18 cellular contexts compared by ENCODE assay signal in genomic region chr7:101744588-101744987, GRCh38.
DNase-seq lines count a peak whose midpoint lies in the region; ATAC-seq, FAIRE-seq and TF ChIP-seq lines count a peak whose summit lies in the region.
"Had no signal": no experiment of that assay in that cellular context is flagged by ENCODE, and none has a peak within 500 bp of the region (broad histone marks: within the 10 kb centered on the region; RNA-seq: fewer than 3 reads in every experiment).

No MANE protein-coding gene starts in this region.

- no peak for TF ChIP-seq EP300 in H1 (IDR thresholded peaks at IDR 0.05; ENCODE audit: borderline replicate concordance in 1 of 2, low read depth in 2 of 2, low read length in 2 of 2)

- TF ChIP-seq POLR2A in NB4 (IDR thresholded peaks at IDR 0.05; ENCODE audit: extremely low read depth, insufficient read length) (no peak), H1 (IDR thresholded peaks at IDR 0.05; ENCODE audit: control extremely low read depth in 1 of 2, low read depth in 2 of 2, low read length in 2 of 2) (no peak), testis (IDR thresholded peaks at IDR 0.05) (no peak), gastrocnemius medialis (IDR thresholded peaks at IDR 0.05) (no peak)

- peak overlapping the region; percentile 98; the same call in 1 of the 2 replicates for H3K18ac ChIP-seq in H1 (ENCODE audit: extremely low read depth, low read length)

- no peak overlapping the region for H3K27ac Mint-ChIP-seq in activated naive CD8-positive, alpha-beta T cell treated with anti-CD3 and anti-CD28 coated beads, Interleukin-2, amount 10 ng/mL, durations not matched to agents 7 days and 5 days
- no peak overlapping the region for H3K27ac Mint-ChIP-seq in activated naive CD8-positive, alpha-beta T cell treated with anti-CD3 and anti-CD28 coated beads for 36 hours
- H3K27ac Mint-ChIP-seq: HFFc6; natural killer cell treated with Interleukin-12 subunit alpha and Interleukin-12 subunit beta and Interleukin-15 and Interleukin-18, amount 100 ng/mL, for 72 hours; stimulated activated naive CD8-positive, alpha-beta T cell treated with anti-CD3 and anti-CD28 coated beads, Interleukin-15, amount 100 ng/mL, for 72 hours had no signal

- no peak for TF ChIP-seq RAD21 in H1 (IDR thresholded peaks at IDR 0.05 in 1 of 2, conservative IDR thresholded peaks at IDR 0.05 in 1 of 2; ENCODE audit: low read depth in 2 of 2, low read length in 2 of 2)

- H2BK120ac ChIP-seq in H1 (replicated peaks; ENCODE audit: low read depth, low read length): no peak overlapping the region

- H3K27ac ChIP-seq in H1 (ENCODE audit: low read depth, low read length): no peak overlapping the region
- H3K27ac ChIP-seq in testis: no peak overlapping the region
- H3K27ac ChIP-seq in gastrocnemius medialis: no peak overlapping the region
- H3K27ac ChIP-seq: esophagus squamous epithelium had no signal

- H3K27me3 ChIP-seq in H1 (replicated peaks in 1 of 4; ENCODE audit: control insufficient read depth in 3 of 4, extremely low read depth in 1 of 4, insufficient read depth in 3 of 4, low read length in 3 of 4) (no peaks in the 10 kb centered on the region), testis (no peaks in the 10 kb centered on the region), gastrocnemius medialis (peaks cover 7 to 20% (median 8%) of the 10 kb centered on the region in 3 donors)

- H3K9ac ChIP-seq in H1 (replicated peaks in 1 of 4; ENCODE audit: extremely low read depth in 1 of 4, low read depth in 3 of 4, low read length in 3 of 4): peak overlapping the region in 2 of 4 experiments; percentile 2 to 16; a peak in 1 of 7 replicates

- CTCF ChIA-PET in H1 (lab: Charles Lee; ENCODE audit: partially characterized antibody): interaction anchor here (0.9 to 2.9 kb wide), 13 partner anchors 9 to 492 kb away, joined by 3 to 21 read pairs (median 4); no protein-coding TSS in a partner anchor

- no peaks in the 10 kb centered on the region for H4K20me1 ChIP-seq in H1 (replicated peaks in 1 of 2; ENCODE audit: control insufficient read depth in 1 of 2, insufficient read depth in 2 of 2, low read length in 2 of 2)

- in situ Hi-C loops in gastrocnemius medialis (cut with MboI; ENCODE audit: low sequenced_read_pairs in 4 of 4): no loop called here

- H3K14ac ChIP-seq in H1 (ENCODE audit: insufficient read length): no peak overlapping the region

- H3K4me1 Mint-ChIP-seq in activated naive CD8-positive, alpha-beta T cell treated with anti-CD3 and anti-CD28 coated beads, Interleukin-2, amount 10 ng/mL, durations not matched to agents 7 days and 5 days: peaks cover 42% of the 10 kb centered on the region
- peaks cover 30% of the 10 kb centered on the region for H3K4me1 Mint-ChIP-seq in activated naive CD8-positive, alpha-beta T cell treated with anti-CD3 and anti-CD28 coated beads for 36 hours

- ATAC-seq in activated naive CD8-positive, alpha-beta T cell treated with anti-CD3 and anti-CD28 coated beads, Interleukin-2, amount 10 ng/mL, durations not matched to agents 7 days and 5 days (ENCODE audit: low read depth): no peak
- ATAC-seq in gastrocnemius medialis: no peak
- ATAC-seq: stimulated activated naive CD8-positive, alpha-beta T cell treated with anti-CD3 and anti-CD28 coated beads, Interleukin-15, amount 100 ng/mL, for 72 hours had no signal

- H3K36me3 ChIP-seq in H1 (ENCODE audit: control insufficient read depth in 2 of 4, insufficient read depth in 4 of 4, low read length in 3 of 4): no peaks in the 10 kb centered on the region
- no peaks in the 10 kb centered on the region for H3K36me3 ChIP-seq in testis (ENCODE audit: low read depth, missing control alignments)
- no peaks in the 10 kb centered on the region for H3K36me3 ChIP-seq in gastrocnemius medialis
- H3K36me3 ChIP-seq: esophagus squamous epithelium had no signal

- H2BK20ac ChIP-seq in H1 (ENCODE audit: low read length): 0 out of 2 replicates have a peak overlapping the region, but pooled peaks have one; percentile 32

- no peaks in the 10 kb centered on the region for H3K79me1 ChIP-seq in H1 (ENCODE audit: low read depth, low read length)

- POLR2A ChIA-PET in activated naive CD8-positive, alpha-beta T cell treated with anti-CD3 and anti-CD28 coated beads, Interleukin-2, amount 10 ng/mL, durations not matched to agents 7 days and 5 days (lab: Charles Lee): interaction anchor here (0.6 to 1.9 kb wide), 5 partner anchors 9 to 1628 kb away, joined by 3 to 7 read pairs (median 3); partner anchors contain the start of gene CUX1
- POLR2A ChIA-PET in H1 (lab: Charles Lee; ENCODE audit: partially characterized antibody): interaction anchor here (0.9 to 4.3 kb wide), 7 partner anchors 11 to 170 kb away, joined by 3 to 22 read pairs (median 5); partner anchors contain the start of gene CUX1

- H3K4me2 ChIP-seq in H1 (ENCODE audit: insufficient read depth in 1 of 2, low read depth in 2 of 2, low read length in 2 of 2): peak overlapping the region in 1 of 2 experiments; percentile 81; a peak in 3 of 4 replicates

- H3K4me3 Mint-ChIP-seq in activated naive CD8-positive, alpha-beta T cell treated with anti-CD3 and anti-CD28 coated beads, Interleukin-2, amount 10 ng/mL, durations not matched to agents 7 days and 5 days: no peak overlapping the region
- H3K4me3 Mint-ChIP-seq in activated naive CD8-positive, alpha-beta T cell treated with anti-CD3 and anti-CD28 coated beads for 36 hours: no peak overlapping the region
- H3K4me3 Mint-ChIP-seq: HFFc6; natural killer cell treated with Interleukin-12 subunit alpha and Interleukin-12 subunit beta and Interleukin-15 and Interleukin-18, amount 100 ng/mL, for 72 hours had no signal

- no peak overlapping the region for H2BK15ac ChIP-seq in H1 (ENCODE audit: low read length)

- H3K9me3 ChIP-seq in H1 (ENCODE audit: insufficient read depth in 2 of 2, low read depth in 1 of 2, low read length in 1 of 2): no peaks in the 10 kb centered on the region
- no peaks in the 10 kb centered on the region for H3K9me3 ChIP-seq in testis
- no peaks in the 10 kb centered on the region for H3K9me3 ChIP-seq in gastrocnemius medialis
- H3K9me3 ChIP-seq: Caco-2, esophagus squamous epithelium had no signal

- H3K36me3 Mint-ChIP-seq in activated naive CD8-positive, alpha-beta T cell treated with anti-CD3 and anti-CD28 coated beads, Interleukin-2, amount 10 ng/mL, durations not matched to agents 7 days and 5 days: no peaks in the 10 kb centered on the region
- H3K36me3 Mint-ChIP-seq in activated naive CD8-positive, alpha-beta T cell treated with anti-CD3 and anti-CD28 coated beads for 36 hours: no peaks in the 10 kb centered on the region
- H3K36me3 Mint-ChIP-seq: natural killer cell treated with Interleukin-12 subunit alpha and Interleukin-12 subunit beta and Interleukin-15 and Interleukin-18, amount 100 ng/mL, for 72 hours had no signal

- H2AFZ ChIP-seq in H1 (ENCODE audit: low read length): peak overlapping the region; percentile 74; the same call in 1 of the 2 replicates

- no peak overlapping the region for H3K56ac ChIP-seq in H1 (replicated peaks; ENCODE audit: insufficient read length, low read depth, low read length)

- no peak overlapping the region for H3K23ac ChIP-seq in H1 (ENCODE audit: insufficient read length)

- no peak overlapping the region for H4K8ac ChIP-seq in H1 (ENCODE audit: extremely low read depth, insufficient read depth, low read length)

- H3K23me2 ChIP-seq in H1 (ENCODE audit: low read depth, low read length): peaks cover 3% of the 10 kb centered on the region; the same call in 1 of the 2 replicates

- peak overlapping the region; percentile 52 for H4K91ac ChIP-seq in H1 (replicated peaks; ENCODE audit: insufficient read length, low read length)

- DNase-seq in activated naive CD8-positive, alpha-beta T cell treated with anti-CD3 and anti-CD28 coated beads, Interleukin-2, amount 10 ng/mL, durations not matched to agents 7 days and 5 days: peak; percentile 32
- DNase-seq in activated naive CD8-positive, alpha-beta T cell treated with anti-CD3 and anti-CD28 coated beads for 36 hours: no peak
- DNase-seq in NB4 (ENCODE audit: low read depth) (peak; percentile 69), H1 (ENCODE audit: low read depth in 1 of 2, low spot score in 2 of 2) (no peak), NCI-H226 (no peak), testis (no peak), gastrocnemius medialis (no peak)
- no peak for DNase-seq in activated CD4-positive, CD25-positive, alpha-beta regulatory T cell treated with anti-CD3 and anti-CD28 coated beads, Interleukin-2, amount 50 U/mL, for 72 hours
- DNase-seq: activated CD4-positive, alpha-beta T cell treated with anti-CD3 and anti-CD28 coated beads, Interleukin-2, amount 50 U/mL, for 1 hour; esophagus squamous epithelium; GF-D8; HFFc6; mammary epithelial cell; SIG-M5; stimulated activated naive CD8-positive, alpha-beta T cell treated with anti-CD3 and anti-CD28 coated beads, Interleukin-15, amount 100 ng/mL, for 72 hours had no signal

- no peak overlapping the region for H3K4ac ChIP-seq in H1 (replicated peaks; ENCODE audit: insufficient read length, low read depth, low read length)

- no peak overlapping the region for H2AK5ac ChIP-seq in H1 (ENCODE audit: low read depth, low read length)

- H3K4me1 ChIP-seq in H1 (replicated peaks in 1 of 4; ENCODE audit: control insufficient read depth in 3 of 4, insufficient read depth in 4 of 4, low read length in 3 of 4) (peaks cover 0 to 11% (median 7%) of the 10 kb centered on the region in 4 experiments; a peak in 6 of 7 replicates), testis (no peaks in the 10 kb centered on the region), gastrocnemius medialis (peaks cover 0 to 4% of the 10 kb centered on the region in 2 donors)

- TF ChIP-seq CTCF in NB4 (IDR thresholded peaks at IDR 0.05; ENCODE audit: low read depth, low read length) (no peak), H1 (IDR thresholded peaks at IDR 0.05; ENCODE audit: control extremely low read depth in 1 of 3, insufficient read depth in 1 of 3, low read depth in 1 of 3, low read length in 3 of 3) (no peak), testis (IDR thresholded peaks at IDR 0.05) (no peak), gastrocnemius medialis (IDR thresholded peaks at IDR 0.05 in 4 of 5, conservative IDR thresholded peaks at IDR 0.05 in 1 of 5) (no peak)

- H3K79me2 ChIP-seq in H1 (ENCODE audit: control insufficient read depth in 1 of 2, insufficient read depth in 2 of 2, low read length in 2 of 2): no peaks in the 10 kb centered on the region

- H4K5ac ChIP-seq in H1 (ENCODE audit: insufficient read length, low read depth, low read length): no peak overlapping the region

- peak overlapping the region; percentile 89 for H2BK12ac ChIP-seq in H1 (ENCODE audit: low read depth, low read length)

- WGBS in H1 (ENCODE audit: extremely low coverage in 1 of 2, insufficient coverage in 1 of 2, insufficient read length in 1 of 2, insufficient replicate concordance in 2 of 2, low coverage in 1 of 2, low lambda C conversion rate in 2 of 2, missing lambda C conversion rate in 1 of 2), 2 experiments: 65% methylated on average over 5 of the region's 5 CpGs; no CpG with 5 or more reads in 1 of the 2 experiments
- WGBS in testis, 2 donors: 61 to 84% methylated on average over 5 of the region's 5 CpGs

- peak overlapping the region; percentile 83; the same call in 1 of the 2 replicates for H2BK5ac ChIP-seq in H1 (ENCODE audit: low read depth, low read length)

- H3K9me3 Mint-ChIP-seq in activated naive CD8-positive, alpha-beta T cell treated with anti-CD3 and anti-CD28 coated beads, Interleukin-2, amount 10 ng/mL, durations not matched to agents 7 days and 5 days: no peaks in the 10 kb centered on the region
- H3K9me3 Mint-ChIP-seq in activated naive CD8-positive, alpha-beta T cell treated with anti-CD3 and anti-CD28 coated beads for 36 hours: no peaks in the 10 kb centered on the region
- H3K9me3 Mint-ChIP-seq: HFFc6; natural killer cell treated with Interleukin-12 subunit alpha and Interleukin-12 subunit beta and Interleukin-15 and Interleukin-18, amount 100 ng/mL, for 72 hours; stimulated activated naive CD8-positive, alpha-beta T cell treated with anti-CD3 and anti-CD28 coated beads, Interleukin-15, amount 100 ng/mL, for 72 hours had no signal

- FAIRE-seq in H1 (lab: Jason Lieb, UNC): no peak
- FAIRE-seq: urothelium cell line had no signal

- H3K4me3 ChIP-seq in NB4 (ENCODE audit: low read depth, low read length): no peak overlapping the region
- H3K4me3 ChIP-seq in H1 (ENCODE audit: extremely low read depth in 1 of 4, insufficient read depth in 2 of 4, low read depth in 3 of 4, low read length in 4 of 4): no peak overlapping the region
- H3K4me3 ChIP-seq in testis: no peak overlapping the region
- no peak overlapping the region for H3K4me3 ChIP-seq in gastrocnemius medialis

- intact Hi-C loops in testis (cut with DNase I; ENCODE audit: low total_unique reads): no loop called here
- intact Hi-C loops in gastrocnemius medialis (cut with DNase I; ENCODE audit: low total_unique reads): loop anchor here (10.0 kb wide), 1 partner anchor 490 kb away; no protein-coding TSS in a partner anchor

- H3K27me3 Mint-ChIP-seq in activated naive CD8-positive, alpha-beta T cell treated with anti-CD3 and anti-CD28 coated beads, Interleukin-2, amount 10 ng/mL, durations not matched to agents 7 days and 5 days: no peaks in the 10 kb centered on the region
- peaks cover 3% of the 10 kb centered on the region for H3K27me3 Mint-ChIP-seq in activated naive CD8-positive, alpha-beta T cell treated with anti-CD3 and anti-CD28 coated beads for 36 hours
- H3K27me3 Mint-ChIP-seq: stimulated activated naive CD8-positive, alpha-beta T cell treated with anti-CD3 and anti-CD28 coated beads, Interleukin-15, amount 100 ng/mL, for 72 hours had no signal

Comparison
In these comparisons a context has a peak if more than half of its experiments do, and no peak if none do; other contexts are left out.
1. DNase-seq: peak in activated naive CD8-positive, alpha-beta T cell treated with anti-CD3 and anti-CD28 coated beads, Interleukin-2, amount 10 ng/mL, durations not matched to agents 7 days and 5 days (single experiment) and NB4 (single experiment); none in activated naive CD8-positive, alpha-beta T cell treated with anti-CD3 and anti-CD28 coated beads for 36 hours (single experiment), H1 (0 of 2), NCI-H226 (single experiment), testis (single experiment), gastrocnemius medialis (0 of 2) and activated CD4-positive, CD25-positive, alpha-beta regulatory T cell treated with anti-CD3 and anti-CD28 coated beads, Interleukin-2, amount 50 U/mL, for 72 hours (single experiment).